In the genomic region with DNA sequence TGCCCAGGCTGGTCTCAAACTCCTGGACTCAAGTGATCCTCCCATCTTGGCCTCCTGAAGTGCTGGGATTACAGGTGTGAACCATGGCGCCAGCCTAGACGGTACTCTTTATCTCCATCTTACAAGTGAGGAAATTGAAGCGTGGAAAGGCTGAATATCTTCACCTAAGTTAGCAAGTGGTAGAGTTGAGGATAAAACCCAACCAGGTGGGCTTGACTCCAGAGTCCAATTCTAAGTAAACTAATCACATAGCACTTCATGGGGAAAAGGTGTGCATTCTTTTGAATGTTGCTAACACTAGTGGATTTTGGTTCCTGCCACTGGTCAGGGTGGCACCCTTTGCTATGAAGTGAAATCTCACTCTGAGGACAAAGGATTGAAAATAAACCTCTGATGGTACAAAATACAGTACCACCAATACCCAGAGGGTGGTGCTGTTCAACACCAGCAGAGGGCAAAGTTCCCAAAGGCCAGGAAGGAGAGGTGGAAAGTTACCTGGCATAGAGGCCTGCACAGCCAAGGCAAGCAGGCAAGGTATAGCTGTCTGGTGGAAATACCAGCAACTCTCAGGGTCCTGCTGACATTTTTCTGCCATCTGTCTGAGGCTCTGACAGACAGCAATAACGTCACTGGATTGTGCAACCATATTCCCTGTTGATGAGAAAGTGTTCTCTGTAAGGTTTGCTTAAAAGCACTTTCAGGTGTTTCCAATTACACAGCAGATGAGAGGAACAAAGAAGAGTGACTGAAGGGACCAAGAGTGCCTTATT, we compare ENCODE assay signal across 8 cellular contexts. TPM values are rescaled to one million over a fixed set of nuclear protein-coding genes. Genes with fewer than 3 reads are reported as not detected.
DNase-seq lines count a peak whose midpoint lies in the region; ATAC-seq, FAIRE-seq and TF ChIP-seq lines count a peak whose summit lies in the region.

No MANE protein-coding gene starts in this region.

- no peak overlapping the region for H3K4me3 ChIP-seq in osteoblast (ENCODE audit: insufficient read depth, low read length)

- DNase-seq in GM18507 (ENCODE audit: extremely low spot score, insufficient read length, low read depth) (no peak), NCI-H2196 (lab: John Stamatoyannopoulos, UW; ENCODE audit: unreplicated experiment) (peak; percentile 50), germinal center (ENCODE audit: low spot score) (peak; percentile 67), osteoblast (ENCODE audit: insufficient read length, low spot score, missing footprints) (peak; percentile 69)
- peak; percentile 18 for DNase-seq in activated T-helper 1 cell treated with anti-CD3 and anti-CD28 coated beads, Interleukin-12 subunit alpha, Interleukin-12 subunit beta, Interleukin-2, Interleukin-4 antibody, amounts not matched to agents 30 ng/mL and 10 ng/mL and 1 ng/mL, durations not matched to agents 14 hours and 24 hours and 36 hours (ENCODE audit: low spot score)

- H3K36me3 Mint-ChIP-seq in activated T-helper 1 cell treated with anti-CD3 and anti-CD28 coated beads, Interleukin-12 subunit alpha, Interleukin-12 subunit beta, Interleukin-2, Interleukin-4 antibody, amounts not matched to agents 30 ng/mL and 10 ng/mL and 1 ng/mL, durations not matched to agents 14 hours and 24 hours and 36 hours (ENCODE audit: low read depth): peaks cover 45% of the 10 kb centered on the region

- intact Hi-C loops in activated T-helper 1 cell treated with anti-CD3 and anti-CD28 coated beads, Interleukin-12 subunit alpha, Interleukin-12 subunit beta, Interleukin-2, Interleukin-4 antibody, amounts not matched to agents 30 ng/mL and 10 ng/mL and 1 ng/mL, durations not matched to agents 14 hours and 24 hours and 36 hours (cut with micrococcal nuclease): loop anchor here (1.0 to 5.0 kb wide), 3 partner anchors 17 to 90 kb away; partner anchors contain the start of genes EXOSC1 and ZDHHC16

- H3K27ac ChIP-seq in C4-2B: no peak overlapping the region
- peak overlapping the region; percentile 32 for H3K27ac ChIP-seq in osteoblast (ENCODE audit: low read depth, low read length)

- FAIRE-seq in GM18507 (lab: Jason Lieb, UNC): peak; percentile 62

- peak; percentile 91 for TF ChIP-seq CTCF in C4-2B (conservative IDR thresholded peaks at IDR 0.05)
- peak; percentile 90 for TF ChIP-seq CTCF in osteoblast (IDR thresholded peaks at IDR 0.05; ENCODE audit: extremely low read depth, low read depth, low read length)

- H3K4me1 Mint-ChIP-seq in activated T-helper 1 cell treated with anti-CD3 and anti-CD28 coated beads, Interleukin-12 subunit alpha, Interleukin-12 subunit beta, Interleukin-2, Interleukin-4 antibody, amounts not matched to agents 30 ng/mL and 10 ng/mL and 1 ng/mL, durations not matched to agents 14 hours and 24 hours and 36 hours (ENCODE audit: low read depth): no peaks in the 10 kb centered on the region

- H3K27ac Mint-ChIP-seq in activated T-helper 1 cell treated with anti-CD3 and anti-CD28 coated beads, Interleukin-12 subunit alpha, Interleukin-12 subunit beta, Interleukin-2, Interleukin-4 antibody, amounts not matched to agents 30 ng/mL and 10 ng/mL and 1 ng/mL, durations not matched to agents 14 hours and 24 hours and 36 hours: no peak overlapping the region

- no peak overlapping the region for H3K4me2 ChIP-seq in osteoblast (ENCODE audit: insufficient read depth, low read length)

- H3K79me2 ChIP-seq in osteoblast (ENCODE audit: insufficient read depth, low read length): peaks cover 9% of the 10 kb centered on the region

- peaks cover 94% of the 10 kb centered on the region for H3K36me3 ChIP-seq in osteoblast (ENCODE audit: insufficient read depth, low read length)

- peaks cover 4% of the 10 kb centered on the region for H3K4me1 ChIP-seq in osteoblast (ENCODE audit: insufficient read depth, low read length)

- H4K20me1 ChIP-seq in osteoblast (ENCODE audit: insufficient read depth, low read length): peaks cover 14% of the 10 kb centered on the region

- H3K27me3 Mint-ChIP-seq in activated T-helper 1 cell treated with anti-CD3 and anti-CD28 coated beads, Interleukin-12 subunit alpha, Interleukin-12 subunit beta, Interleukin-2, Interleukin-4 antibody, amounts not matched to agents 30 ng/mL and 10 ng/mL and 1 ng/mL, durations not matched to agents 14 hours and 24 hours and 36 hours (ENCODE audit: insufficient read depth): no peaks in the 10 kb centered on the region

- H3K9me3 Mint-ChIP-seq in activated T-helper 1 cell treated with anti-CD3 and anti-CD28 coated beads, Interleukin-12 subunit alpha, Interleukin-12 subunit beta, Interleukin-2, Interleukin-4 antibody, amounts not matched to agents 30 ng/mL and 10 ng/mL and 1 ng/mL, durations not matched to agents 14 hours and 24 hours and 36 hours: no peaks in the 10 kb centered on the region

- no peaks in the 10 kb centered on the region for H3K9me3 ChIP-seq in osteoblast (ENCODE audit: low read depth, low read length)

- ATAC-seq in GM21529 (IDR thresholded peaks at IDR 0.05; ENCODE audit: unreplicated experiment): no peak
- no peak for ATAC-seq in GM21526 (IDR thresholded peaks at IDR 0.05; ENCODE audit: low FRiP score, unreplicated experiment)

- no peak overlapping the region for H2AFZ ChIP-seq in osteoblast (ENCODE audit: low read length)

- H3K4me3 Mint-ChIP-seq in activated T-helper 1 cell treated with anti-CD3 and anti-CD28 coated beads, Interleukin-12 subunit alpha, Interleukin-12 subunit beta, Interleukin-2, Interleukin-4 antibody, amounts not matched to agents 30 ng/mL and 10 ng/mL and 1 ng/mL, durations not matched to agents 14 hours and 24 hours and 36 hours: no peak overlapping the region

- H3K27me3 ChIP-seq in osteoblast (ENCODE audit: insufficient read depth, low read length): no peaks in the 10 kb centered on the region

RNA-seq across cellular contexts. Expression of gene ZDHHC16, which starts 17.6 kb away (rescaled TPM):
- 48.3 and 48.8 TPM in 2 replicates for total RNA-seq in activated T-helper 1 cell treated with anti-CD3 and anti-CD28 coated beads, Interleukin-12 subunit alpha, Interleukin-12 subunit beta, Interleukin-2, Interleukin-4 antibody, amounts not matched to agents 30 ng/mL and 10 ng/mL and 1 ng/mL, durations not matched to agents 14 hours and 24 hours and 36 hours
- 39.8 and 45.1 TPM in 2 replicates for total RNA-seq in osteoblast

RNA-seq across cellular contexts. Expression of gene EXOSC1, which starts 17.7 kb away (rescaled TPM):
- 55.3 and 57.1 TPM in 2 replicates for total RNA-seq in activated T-helper 1 cell treated with anti-CD3 and anti-CD28 coated beads, Interleukin-12 subunit alpha, Interleukin-12 subunit beta, Interleukin-2, Interleukin-4 antibody, amounts not matched to agents 30 ng/mL and 10 ng/mL and 1 ng/mL, durations not matched to agents 14 hours and 24 hours and 36 hours
- 40.2 and 47.4 TPM in 2 replicates for total RNA-seq in osteoblast

RNA-seq across cellular contexts. Expression of gene MMS19, which starts 34.7 kb away (rescaled TPM):
- total RNA-seq in activated T-helper 1 cell treated with anti-CD3 and anti-CD28 coated beads, Interleukin-12 subunit alpha, Interleukin-12 subunit beta, Interleukin-2, Interleukin-4 antibody, amounts not matched to agents 30 ng/mL and 10 ng/mL and 1 ng/mL, durations not matched to agents 14 hours and 24 hours and 36 hours: 91.8 and 93.2 TPM in 2 replicates
- total RNA-seq in osteoblast: 60.4 and 63.0 TPM in 2 replicates

RNA-seq across cellular contexts. Expression of gene UBTD1, which starts 35.2 kb away (rescaled TPM):
- 1.7 and 1.8 TPM in 2 replicates for total RNA-seq in activated T-helper 1 cell treated with anti-CD3 and anti-CD28 coated beads, Interleukin-12 subunit alpha, Interleukin-12 subunit beta, Interleukin-2, Interleukin-4 antibody, amounts not matched to agents 30 ng/mL and 10 ng/mL and 1 ng/mL, durations not matched to agents 14 hours and 24 hours and 36 hours
- 29.0 and 32.7 TPM in 2 replicates for total RNA-seq in osteoblast

RNA-seq across cellular contexts. Expression of gene PGAM1, which starts 37.6 kb away (rescaled TPM):
- 967 and 979 TPM in 2 replicates for total RNA-seq in activated T-helper 1 cell treated with anti-CD3 and anti-CD28 coated beads, Interleukin-12 subunit alpha, Interleukin-12 subunit beta, Interleukin-2, Interleukin-4 antibody, amounts not matched to agents 30 ng/mL and 10 ng/mL and 1 ng/mL, durations not matched to agents 14 hours and 24 hours and 36 hours
- 256 and 330 TPM in 2 replicates for total RNA-seq in osteoblast
